1 cellular context compared by ENCODE assay signal in the genomic region with DNA sequence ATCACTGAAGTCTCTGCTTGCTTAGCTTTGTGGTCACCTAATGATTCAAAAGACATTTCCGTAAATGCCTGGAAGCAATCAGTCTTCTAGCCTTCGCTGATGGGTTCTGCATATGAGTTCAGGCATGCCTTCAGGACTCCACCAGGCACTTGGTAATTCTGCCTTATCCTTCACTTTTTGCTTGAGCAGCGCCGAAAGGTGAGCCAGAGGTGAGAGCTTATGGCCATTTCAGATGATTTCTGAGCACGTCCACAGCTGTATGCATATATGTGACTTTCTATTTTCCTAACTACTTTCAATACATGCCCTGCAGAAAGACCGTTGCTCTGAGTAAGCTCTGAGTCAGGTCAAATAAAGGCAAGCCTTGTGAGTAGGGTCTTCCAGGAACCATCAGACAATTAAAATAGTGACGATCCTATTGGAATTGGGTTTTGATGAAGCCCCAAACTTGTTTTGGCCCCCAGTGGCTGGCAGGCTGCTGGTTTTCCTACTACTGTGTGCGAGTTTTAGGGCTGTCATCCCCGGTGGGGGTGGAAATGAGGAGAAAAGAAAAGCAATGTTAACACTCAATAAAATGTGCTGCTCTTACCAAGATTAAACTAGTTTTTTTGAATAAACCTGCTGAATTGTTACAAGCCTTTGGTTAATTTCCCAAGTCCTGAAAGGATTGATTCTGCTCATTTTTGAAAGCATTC.
TF ChIP-seq lines count a peak whose summit lies in the region.

No MANE protein-coding gene starts in this region.

TF ChIP-seq in GM23338, 12 proteins besides CTCF, POLR2A, EP300 and RAD21 (continued from another document):
- TF ChIP-seq, protein P1, sequence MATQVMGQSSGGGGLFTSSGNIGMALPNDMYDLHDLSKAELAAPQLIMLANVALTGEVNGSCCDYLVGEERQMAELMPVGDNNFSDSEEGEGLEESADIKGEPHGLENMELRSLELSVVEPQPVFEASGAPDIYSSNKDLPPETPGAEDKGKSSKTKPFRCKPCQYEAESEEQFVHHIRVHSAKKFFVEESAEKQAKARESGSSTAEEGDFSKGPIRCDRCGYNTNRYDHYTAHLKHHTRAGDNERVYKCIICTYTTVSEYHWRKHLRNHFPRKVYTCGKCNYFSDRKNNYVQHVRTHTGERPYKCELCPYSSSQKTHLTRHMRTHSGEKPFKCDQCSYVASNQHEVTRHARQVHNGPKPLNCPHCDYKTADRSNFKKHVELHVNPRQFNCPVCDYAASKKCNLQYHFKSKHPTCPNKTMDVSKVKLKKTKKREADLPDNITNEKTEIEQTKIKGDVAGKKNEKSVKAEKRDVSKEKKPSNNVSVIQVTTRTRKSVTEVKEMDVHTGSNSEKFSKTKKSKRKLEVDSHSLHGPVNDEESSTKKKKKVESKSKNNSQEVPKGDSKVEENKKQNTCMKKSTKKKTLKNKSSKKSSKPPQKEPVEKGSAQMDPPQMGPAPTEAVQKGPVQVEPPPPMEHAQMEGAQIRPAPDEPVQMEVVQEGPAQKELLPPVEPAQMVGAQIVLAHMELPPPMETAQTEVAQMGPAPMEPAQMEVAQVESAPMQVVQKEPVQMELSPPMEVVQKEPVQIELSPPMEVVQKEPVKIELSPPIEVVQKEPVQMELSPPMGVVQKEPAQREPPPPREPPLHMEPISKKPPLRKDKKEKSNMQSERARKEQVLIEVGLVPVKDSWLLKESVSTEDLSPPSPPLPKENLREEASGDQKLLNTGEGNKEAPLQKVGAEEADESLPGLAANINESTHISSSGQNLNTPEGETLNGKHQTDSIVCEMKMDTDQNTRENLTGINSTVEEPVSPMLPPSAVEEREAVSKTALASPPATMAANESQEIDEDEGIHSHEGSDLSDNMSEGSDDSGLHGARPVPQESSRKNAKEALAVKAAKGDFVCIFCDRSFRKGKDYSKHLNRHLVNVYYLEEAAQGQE (IDR thresholded peaks at IDR 0.05; ENCODE audit: unreplicated experiment): no peak
- no peak for TF ChIP-seq ZNF331 (CRISPR knock-in tag; IDR thresholded peaks at IDR 0.05; ENCODE audit: low read depth)
- TF ChIP-seq POLR2AphosphoS5 (IDR thresholded peaks at IDR 0.05; ENCODE audit: low read depth): no peak
- TF ChIP-seq CREB1 (CRISPR knock-in tag; IDR thresholded peaks at IDR 0.05; ENCODE audit: low read depth): no peak
- TF ChIP-seq, protein P2, sequence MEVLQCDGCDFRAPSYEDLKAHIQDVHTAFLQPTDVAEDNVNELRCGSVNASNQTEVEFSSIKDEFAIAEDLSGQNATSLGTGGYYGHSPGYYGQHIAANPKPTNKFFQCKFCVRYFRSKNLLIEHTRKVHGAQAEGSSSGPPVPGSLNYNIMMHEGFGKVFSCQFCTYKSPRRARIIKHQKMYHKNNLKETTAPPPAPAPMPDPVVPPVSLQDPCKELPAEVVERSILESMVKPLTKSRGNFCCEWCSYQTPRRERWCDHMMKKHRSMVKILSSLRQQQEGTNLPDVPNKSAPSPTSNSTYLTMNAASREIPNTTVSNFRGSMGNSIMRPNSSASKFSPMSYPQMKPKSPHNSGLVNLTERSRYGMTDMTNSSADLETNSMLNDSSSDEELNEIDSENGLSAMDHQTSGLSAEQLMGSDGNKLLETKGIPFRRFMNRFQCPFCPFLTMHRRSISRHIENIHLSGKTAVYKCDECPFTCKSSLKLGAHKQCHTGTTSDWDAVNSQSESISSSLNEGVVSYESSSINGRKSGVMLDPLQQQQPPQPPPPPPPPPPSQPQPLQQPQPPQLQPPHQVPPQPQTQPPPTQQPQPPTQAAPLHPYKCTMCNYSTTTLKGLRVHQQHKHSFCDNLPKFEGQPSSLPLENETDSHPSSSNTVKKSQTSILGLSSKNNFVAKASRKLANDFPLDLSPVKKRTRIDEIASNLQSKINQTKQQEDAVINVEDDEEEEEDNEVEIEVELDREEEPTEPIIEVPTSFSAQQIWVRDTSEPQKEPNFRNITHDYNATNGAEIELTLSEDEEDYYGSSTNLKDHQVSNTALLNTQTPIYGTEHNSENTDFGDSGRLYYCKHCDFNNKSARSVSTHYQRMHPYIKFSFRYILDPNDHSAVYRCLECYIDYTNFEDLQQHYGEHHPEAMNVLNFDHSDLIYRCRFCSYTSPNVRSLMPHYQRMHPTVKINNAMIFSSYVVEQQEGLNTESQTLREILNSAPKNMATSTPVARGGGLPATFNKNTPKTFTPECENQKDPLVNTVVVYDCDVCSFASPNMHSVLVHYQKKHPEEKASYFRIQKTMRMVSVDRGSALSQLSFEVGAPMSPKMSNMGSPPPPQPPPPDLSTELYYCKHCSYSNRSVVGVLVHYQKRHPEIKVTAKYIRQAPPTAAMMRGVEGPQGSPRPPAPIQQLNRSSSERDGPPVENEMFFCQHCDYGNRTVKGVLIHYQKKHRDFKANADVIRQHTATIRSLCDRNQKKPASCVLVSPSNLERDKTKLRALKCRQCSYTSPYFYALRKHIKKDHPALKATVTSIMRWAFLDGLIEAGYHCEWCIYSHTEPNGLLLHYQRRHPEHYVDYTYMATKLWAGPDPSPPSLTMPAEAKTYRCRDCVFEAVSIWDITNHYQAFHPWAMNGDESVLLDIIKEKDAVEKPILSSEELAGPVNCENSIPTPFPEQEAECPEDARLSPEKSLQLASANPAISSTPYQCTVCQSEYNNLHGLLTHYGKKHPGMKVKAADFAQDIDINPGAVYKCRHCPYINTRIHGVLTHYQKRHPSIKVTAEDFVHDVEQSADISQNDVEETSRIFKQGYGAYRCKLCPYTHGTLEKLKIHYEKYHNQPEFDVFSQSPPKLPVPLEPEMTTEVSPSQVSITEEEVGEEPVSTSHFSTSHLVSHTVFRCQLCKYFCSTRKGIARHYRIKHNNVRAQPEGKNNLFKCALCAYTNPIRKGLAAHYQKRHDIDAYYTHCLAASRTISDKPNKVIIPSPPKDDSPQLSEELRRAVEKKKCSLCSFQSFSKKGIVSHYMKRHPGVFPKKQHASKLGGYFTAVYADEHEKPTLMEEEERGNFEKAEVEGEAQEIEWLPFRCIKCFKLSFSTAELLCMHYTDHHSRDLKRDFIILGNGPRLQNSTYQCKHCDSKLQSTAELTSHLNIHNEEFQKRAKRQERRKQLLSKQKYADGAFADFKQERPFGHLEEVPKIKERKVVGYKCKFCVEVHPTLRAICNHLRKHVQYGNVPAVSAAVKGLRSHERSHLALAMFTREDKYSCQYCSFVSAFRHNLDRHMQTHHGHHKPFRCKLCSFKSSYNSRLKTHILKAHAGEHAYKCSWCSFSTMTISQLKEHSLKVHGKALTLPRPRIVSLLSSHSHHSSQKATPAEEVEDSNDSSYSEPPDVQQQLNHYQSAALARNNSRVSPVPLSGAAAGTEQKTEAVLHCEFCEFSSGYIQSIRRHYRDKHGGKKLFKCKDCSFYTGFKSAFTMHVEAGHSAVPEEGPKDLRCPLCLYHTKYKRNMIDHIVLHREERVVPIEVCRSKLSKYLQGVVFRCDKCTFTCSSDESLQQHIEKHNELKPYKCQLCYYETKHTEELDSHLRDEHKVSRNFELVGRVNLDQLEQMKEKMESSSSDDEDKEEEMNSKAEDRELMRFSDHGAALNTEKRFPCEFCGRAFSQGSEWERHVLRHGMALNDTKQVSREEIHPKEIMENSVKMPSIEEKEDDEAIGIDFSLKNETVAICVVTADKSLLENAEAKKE (CRISPR knock-in tag; IDR thresholded peaks at IDR 0.05): no peak
